Comparison of ENCODE assay signal across 2 cellular contexts in the genomic region with DNA sequence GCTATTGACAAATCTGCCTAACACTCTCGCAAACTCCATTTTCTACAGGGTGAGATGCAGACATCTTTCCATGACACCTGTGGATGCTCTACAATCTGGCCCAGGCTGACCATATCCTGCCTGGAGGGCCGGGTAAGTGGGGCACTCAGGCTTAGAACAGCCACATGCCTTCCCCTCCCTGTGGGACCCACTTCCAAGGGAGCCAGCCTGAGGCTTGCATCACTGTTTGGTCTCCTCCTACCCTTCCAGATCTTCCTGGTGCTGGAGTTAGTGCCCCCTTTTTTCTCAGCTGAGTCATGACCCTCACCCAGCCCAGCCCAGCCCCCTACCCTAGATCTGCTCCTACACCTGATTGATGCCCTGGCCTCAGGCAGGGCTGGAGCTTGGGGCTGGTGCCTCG.
TF ChIP-seq lines count a peak whose summit lies in the region.

No MANE protein-coding gene starts in this region.

TF ChIP-seq in HCT116, 20 proteins besides CTCF, POLR2A, EP300 and RAD21 (continued from another document):
- no peak for TF ChIP-seq REST (IDR thresholded peaks at IDR 0.05; ENCODE audit: low read depth)
- no peak for TF ChIP-seq ELF1 (IDR thresholded peaks at IDR 0.05; ENCODE audit: borderline replicate concordance, low read depth)
- TF ChIP-seq SIN3A (IDR thresholded peaks at IDR 0.05; ENCODE audit: low read depth): no peak
- TF ChIP-seq ZNF274 (IDR thresholded peaks at IDR 0.05; ENCODE audit: low read depth, low read length): no peak
- no peak for TF ChIP-seq CEBPB (IDR thresholded peaks at IDR 0.05; ENCODE audit: low read depth)
- TF ChIP-seq, protein P1, sequence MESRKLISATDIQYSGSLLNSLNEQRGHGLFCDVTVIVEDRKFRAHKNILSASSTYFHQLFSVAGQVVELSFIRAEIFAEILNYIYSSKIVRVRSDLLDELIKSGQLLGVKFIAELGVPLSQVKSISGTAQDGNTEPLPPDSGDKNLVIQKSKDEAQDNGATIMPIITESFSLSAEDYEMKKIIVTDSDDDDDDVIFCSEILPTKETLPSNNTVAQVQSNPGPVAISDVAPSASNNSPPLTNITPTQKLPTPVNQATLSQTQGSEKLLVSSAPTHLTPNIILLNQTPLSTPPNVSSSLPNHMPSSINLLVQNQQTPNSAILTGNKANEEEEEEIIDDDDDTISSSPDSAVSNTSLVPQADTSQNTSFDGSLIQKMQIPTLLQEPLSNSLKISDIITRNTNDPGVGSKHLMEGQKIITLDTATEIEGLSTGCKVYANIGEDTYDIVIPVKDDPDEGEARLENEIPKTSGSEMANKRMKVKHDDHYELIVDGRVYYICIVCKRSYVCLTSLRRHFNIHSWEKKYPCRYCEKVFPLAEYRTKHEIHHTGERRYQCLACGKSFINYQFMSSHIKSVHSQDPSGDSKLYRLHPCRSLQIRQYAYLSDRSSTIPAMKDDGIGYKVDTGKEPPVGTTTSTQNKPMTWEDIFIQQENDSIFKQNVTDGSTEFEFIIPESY (IDR thresholded peaks at IDR 0.05; ENCODE audit: extremely low read depth, insufficient replicate concordance, low read length): no peak

TF ChIP-seq in WTC11, 78 proteins besides CTCF, POLR2A, EP300 and RAD21 (continued from another document):
- TF ChIP-seq, protein P2, sequence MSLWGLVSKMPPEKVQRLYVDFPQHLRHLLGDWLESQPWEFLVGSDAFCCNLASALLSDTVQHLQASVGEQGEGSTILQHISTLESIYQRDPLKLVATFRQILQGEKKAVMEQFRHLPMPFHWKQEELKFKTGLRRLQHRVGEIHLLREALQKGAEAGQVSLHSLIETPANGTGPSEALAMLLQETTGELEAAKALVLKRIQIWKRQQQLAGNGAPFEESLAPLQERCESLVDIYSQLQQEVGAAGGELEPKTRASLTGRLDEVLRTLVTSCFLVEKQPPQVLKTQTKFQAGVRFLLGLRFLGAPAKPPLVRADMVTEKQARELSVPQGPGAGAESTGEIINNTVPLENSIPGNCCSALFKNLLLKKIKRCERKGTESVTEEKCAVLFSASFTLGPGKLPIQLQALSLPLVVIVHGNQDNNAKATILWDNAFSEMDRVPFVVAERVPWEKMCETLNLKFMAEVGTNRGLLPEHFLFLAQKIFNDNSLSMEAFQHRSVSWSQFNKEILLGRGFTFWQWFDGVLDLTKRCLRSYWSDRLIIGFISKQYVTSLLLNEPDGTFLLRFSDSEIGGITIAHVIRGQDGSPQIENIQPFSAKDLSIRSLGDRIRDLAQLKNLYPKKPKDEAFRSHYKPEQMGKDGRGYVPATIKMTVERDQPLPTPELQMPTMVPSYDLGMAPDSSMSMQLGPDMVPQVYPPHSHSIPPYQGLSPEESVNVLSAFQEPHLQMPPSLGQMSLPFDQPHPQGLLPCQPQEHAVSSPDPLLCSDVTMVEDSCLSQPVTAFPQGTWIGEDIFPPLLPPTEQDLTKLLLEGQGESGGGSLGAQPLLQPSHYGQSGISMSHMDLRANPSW (CRISPR knock-in tag; conservative IDR thresholded peaks at IDR 0.05; ENCODE audit: low read depth): no peak
- TF ChIP-seq CREM (CRISPR knock-in tag; IDR thresholded peaks at IDR 0.05): no peak
- TF ChIP-seq PREB (CRISPR knock-in tag; IDR thresholded peaks at IDR 0.05; ENCODE audit: borderline replicate concordance): no peak
- TF ChIP-seq ZNF532 (CRISPR knock-in tag; IDR thresholded peaks at IDR 0.05; ENCODE audit: borderline replicate concordance): no peak
- TF ChIP-seq MXD4 (CRISPR knock-in tag; IDR thresholded peaks at IDR 0.05; ENCODE audit: borderline replicate concordance): no peak
- no peak for TF ChIP-seq CREB1 (CRISPR knock-in tag; IDR thresholded peaks at IDR 0.05)
- no peak for TF ChIP-seq ZNF219 (CRISPR knock-in tag; IDR thresholded peaks at IDR 0.05; ENCODE audit: borderline replicate concordance)
